8 cellular contexts compared by ENCODE assay signal in the genomic region with DNA sequence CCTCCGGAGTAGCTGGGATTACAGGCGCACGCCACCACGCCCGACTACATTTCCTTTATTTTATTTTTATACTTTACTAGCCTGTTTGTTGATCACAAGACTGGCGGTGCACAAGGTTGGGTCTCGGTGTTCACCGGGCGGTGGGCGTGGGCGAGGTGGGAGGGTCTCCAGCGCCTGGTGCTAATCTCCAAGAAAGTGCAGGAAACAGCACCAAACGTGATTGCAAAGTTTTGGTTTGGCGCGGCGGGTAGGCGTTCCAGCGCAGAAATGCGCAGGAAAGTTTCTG. TPM values are rescaled to one million over a fixed set of nuclear protein-coding genes. Genes with fewer than 3 reads are reported as not detected.
DNase-seq lines count a peak whose midpoint lies in the region; ATAC-seq, FAIRE-seq and TF ChIP-seq lines count a peak whose summit lies in the region.

No MANE protein-coding gene starts in this region.

- no peak for TF ChIP-seq EP300 in suprapubic skin (IDR thresholded peaks at IDR 0.05)

- no peak for DNase-seq in activated CD4-positive, alpha-beta T cell treated with anti-CD3 and anti-CD28 coated beads, Interleukin-2, amount 10 ng/mL, durations not matched to agents 7 days and 5 days
- no peak for DNase-seq in activated CD4-positive, alpha-beta T cell treated with anti-CD3 and anti-CD28 coated beads for 48 hours
- no peak for DNase-seq in activated naive CD8-positive, alpha-beta T cell treated with anti-CD3 and anti-CD28 coated beads for 36 hours
- DNase-seq in kidney (no peak), suprapubic skin (ENCODE audit: low spot score in 2 of 2) (no peak)
- no peak for DNase-seq in stimulated activated CD8-positive, alpha-beta memory T cell treated with anti-CD3 and anti-CD28 coated beads, Interleukin-4, amount 100 ng/mL, for 48 hours

- WGBS in suprapubic skin = 13% methylated on average over 19 of the region's 19 CpGs

- peak overlapping the region; percentile 90 for H3K4me3 Mint-ChIP-seq in activated CD4-positive, alpha-beta T cell treated with anti-CD3 and anti-CD28 coated beads, Interleukin-2, amount 10 ng/mL, durations not matched to agents 7 days and 5 days
- peak overlapping the region; percentile 89 for H3K4me3 Mint-ChIP-seq in activated naive CD8-positive, alpha-beta T cell treated with anti-CD3 and anti-CD28 coated beads for 36 hours

- peak overlapping the region; percentile 98 for H3K27ac Mint-ChIP-seq in activated CD4-positive, alpha-beta T cell treated with anti-CD3 and anti-CD28 coated beads, Interleukin-2, amount 10 ng/mL, durations not matched to agents 7 days and 5 days
- peak overlapping the region; percentile 97 for H3K27ac Mint-ChIP-seq in activated naive CD8-positive, alpha-beta T cell treated with anti-CD3 and anti-CD28 coated beads for 36 hours

- FAIRE-seq in kidney (lab: Jason Lieb, UNC) = no peak

- intact Hi-C loops in kidney (cut with DNase I) = no loop called here

- H3K27ac ChIP-seq in kidney (ENCODE audit: low read depth in 2 of 2, low read length in 2 of 2) (peak overlapping the region; percentile 71 to 72), suprapubic skin (peak overlapping the region; percentile 80)

- no peaks in the 10 kb centered on the region for H3K27me3 ChIP-seq in suprapubic skin

- H3K4me3 ChIP-seq in kidney (ENCODE audit: low read length in 2 of 2) (peak overlapping the region; percentile 85 to 88), suprapubic skin (peak overlapping the region; percentile 81)

- H3K27me3 Mint-ChIP-seq in activated CD4-positive, alpha-beta T cell treated with anti-CD3 and anti-CD28 coated beads, Interleukin-2, amount 10 ng/mL, durations not matched to agents 7 days and 5 days = no peaks in the 10 kb centered on the region
- peaks cover 9% of the 10 kb centered on the region for H3K27me3 Mint-ChIP-seq in activated naive CD8-positive, alpha-beta T cell treated with anti-CD3 and anti-CD28 coated beads for 36 hours

- no peaks in the 10 kb centered on the region for H3K36me3 ChIP-seq in kidney (ENCODE audit: control insufficient read depth in 1 of 2, insufficient read depth in 2 of 2, low read length in 2 of 2)
- H3K36me3 ChIP-seq in suprapubic skin = peaks cover 17% of the 10 kb centered on the region

- peak overlapping the region; percentile 48 to 71 for H3K9ac ChIP-seq in kidney (ENCODE audit: low read length in 2 of 2)

- peaks cover 50% of the 10 kb centered on the region for H3K36me3 Mint-ChIP-seq in activated CD4-positive, alpha-beta T cell treated with anti-CD3 and anti-CD28 coated beads, Interleukin-2, amount 10 ng/mL, durations not matched to agents 7 days and 5 days (ENCODE audit: low read depth)
- H3K36me3 Mint-ChIP-seq in activated naive CD8-positive, alpha-beta T cell treated with anti-CD3 and anti-CD28 coated beads for 36 hours = peaks cover 56% of the 10 kb centered on the region

- peaks cover 19% of the 10 kb centered on the region for H3K4me1 Mint-ChIP-seq in activated CD4-positive, alpha-beta T cell treated with anti-CD3 and anti-CD28 coated beads, Interleukin-2, amount 10 ng/mL, durations not matched to agents 7 days and 5 days
- H3K4me1 Mint-ChIP-seq in activated naive CD8-positive, alpha-beta T cell treated with anti-CD3 and anti-CD28 coated beads for 36 hours = peaks cover 6% of the 10 kb centered on the region

- H3K9me3 Mint-ChIP-seq in activated CD4-positive, alpha-beta T cell treated with anti-CD3 and anti-CD28 coated beads, Interleukin-2, amount 10 ng/mL, durations not matched to agents 7 days and 5 days = peaks cover 46% of the 10 kb centered on the region
- peaks cover 44% of the 10 kb centered on the region for H3K9me3 Mint-ChIP-seq in activated naive CD8-positive, alpha-beta T cell treated with anti-CD3 and anti-CD28 coated beads for 36 hours

- ATAC-seq in HG02571 (IDR thresholded peaks at IDR 0.05; ENCODE audit: unreplicated experiment) (no peak), HG02970 (IDR thresholded peaks at IDR 0.05; ENCODE audit: low FRiP score, unreplicated experiment) (no peak)

- TF ChIP-seq POLR2A in suprapubic skin (IDR thresholded peaks at IDR 0.05) = no peak

- H3K9me3 ChIP-seq in kidney (ENCODE audit: control insufficient read depth in 1 of 2, low read length in 2 of 2) (peaks cover 0 to 2% of the 10 kb centered on the region in 2 donors), suprapubic skin (peaks cover 14% of the 10 kb centered on the region)

- H3K4me1 ChIP-seq in kidney (ENCODE audit: control insufficient read depth in 1 of 2, insufficient read depth in 1 of 2, low read depth in 1 of 2, low read length in 2 of 2) = no peaks in the 10 kb centered on the region
- peaks cover 6% of the 10 kb centered on the region for H3K4me1 ChIP-seq in suprapubic skin

- POLR2A ChIA-PET in activated CD4-positive, alpha-beta T cell treated with anti-CD3 and anti-CD28 coated beads, Interleukin-2, amount 10 ng/mL, durations not matched to agents 7 days and 5 days (lab: Charles Lee) = interaction anchor here (0.6 kb wide), 1 partner anchor 192 kb away, joined by 4 read pairs; no protein-coding TSS in a partner anchor

- CTCF ChIA-PET in activated CD4-positive, alpha-beta T cell treated with anti-CD3 and anti-CD28 coated beads, Interleukin-2, amount 10 ng/mL, durations not matched to agents 7 days and 5 days (lab: Charles Lee) = interaction anchor here (1.1 kb wide), 1 partner anchor 54 kb away, joined by 3 read pairs; no protein-coding TSS in a partner anchor

- TF ChIP-seq CTCF in kidney (IDR thresholded peaks at IDR 0.05; ENCODE audit: borderline replicate concordance, extremely low read depth, insufficient read depth) (no peak), suprapubic skin (IDR thresholded peaks at IDR 0.05) (no peak)

RNA-seq across cellular contexts. Expression of a gene that starts 24.1 kb away (rescaled TPM):
- 1 to 10 TPM; 7.4 to 9.3 TPM for total RNA-seq in activated CD4-positive, alpha-beta T cell treated with anti-CD3 and anti-CD28 coated beads, Interleukin-2, amount 10 ng/mL, durations not matched to agents 7 days and 5 days
- total RNA-seq in activated naive CD8-positive, alpha-beta T cell treated with anti-CD3 and anti-CD28 coated beads for 36 hours = 10 to 100 TPM; 10.6 to 13.6 TPM
- total RNA-seq in kidney (4.2 TPM), suprapubic skin (10 to 100 TPM in 1 of 4 donors, 1 to 10 TPM in 3; 1.5 to 10.7 (median 4.8) TPM)
- polyA plus RNA-seq in kidney (ENCODE audit: insufficient read depth, low read depth, low replicate concordance) = 0.09 TPM

RNA-seq across cellular contexts. Expression of a gene that starts 41.5 kb away (rescaled TPM):
- 1 to 10 TPM; 8.0 to 9.1 TPM for total RNA-seq in activated CD4-positive, alpha-beta T cell treated with anti-CD3 and anti-CD28 coated beads, Interleukin-2, amount 10 ng/mL, durations not matched to agents 7 days and 5 days
- 1 to 10 TPM; 9.0 to 9.6 TPM for total RNA-seq in activated naive CD8-positive, alpha-beta T cell treated with anti-CD3 and anti-CD28 coated beads for 36 hours
- 9.5 TPM for total RNA-seq in kidney
- polyA plus RNA-seq in kidney (ENCODE audit: insufficient read depth, low read depth, low replicate concordance) = 4.6 TPM
- total RNA-seq in suprapubic skin = 1 to 10 TPM; 3.2 to 7.2 (median 3.8) TPM

RNA-seq across cellular contexts. Expression of a gene that starts 54.0 kb away (rescaled TPM):
- total RNA-seq in activated CD4-positive, alpha-beta T cell treated with anti-CD3 and anti-CD28 coated beads, Interleukin-2, amount 10 ng/mL, durations not matched to agents 7 days and 5 days = 1 to 10 TPM; 6.0 to 6.7 TPM
- total RNA-seq in activated naive CD8-positive, alpha-beta T cell treated with anti-CD3 and anti-CD28 coated beads for 36 hours = 1 to 10 TPM; 3.6 to 4.9 TPM
- 8.5 TPM for total RNA-seq in kidney
- 2.0 TPM for polyA plus RNA-seq in kidney (ENCODE audit: insufficient read depth, low read depth, low replicate concordance)
- 10 to 100 TPM in 2 of 4 donors, 1 to 10 TPM in 2; 3.5 to 17.0 (median 9.1) TPM for total RNA-seq in suprapubic skin
